Comparison of ENCODE assay signal across 8 cellular contexts in the genomic region with DNA sequence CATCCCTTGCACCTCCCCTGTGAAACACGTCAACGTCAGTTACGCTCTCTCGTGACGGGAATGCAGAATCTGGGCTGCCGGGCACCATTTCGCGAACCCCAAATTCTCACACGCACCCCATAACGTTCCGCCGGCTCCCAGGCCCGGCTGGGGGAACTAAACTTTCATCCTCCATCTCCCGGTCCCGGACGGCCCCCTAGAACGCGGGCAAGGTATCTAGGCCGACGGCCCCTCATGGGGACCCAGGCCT. TPM values are rescaled to one million over a fixed set of nuclear protein-coding genes. Genes with fewer than 3 reads are reported as not detected.
DNase-seq lines count a peak whose midpoint lies in the region; ATAC-seq, FAIRE-seq and TF ChIP-seq lines count a peak whose summit lies in the region.

No MANE protein-coding gene starts in this region.

- FAIRE-seq in urothelium cell line (lab: Jason Lieb, UNC), result no peak

- peaks cover 14% of the 10 kb centered on the region for H3K4me1 Mint-ChIP-seq in activated CD8-positive, alpha-beta T cell treated with anti-CD3 and anti-CD28 coated beads for 36 hours (ENCODE audit: low read depth)

- H3F3A ChIP-seq in GM23248 (ENCODE audit: insufficient read depth), result peaks cover 9% of the 10 kb centered on the region; the same call in 1 of the 2 replicates

- peak overlapping the region; percentile 96 for H2AFZ ChIP-seq in GM23248

- in situ Hi-C loops in GM23248 (cut with MboI), result loop anchor here (25.0 kb wide), 1 partner anchor 559 kb away; no protein-coding TSS in a partner anchor

- no peak for TF ChIP-seq POLR2A in heart left ventricle (IDR thresholded peaks at IDR 0.05)

- H3K4me2 ChIP-seq in GM23248 (ENCODE audit: unreplicated experiment), result peak overlapping the region; percentile 88

- DNase-seq in AG04449 (ENCODE audit: low read depth, low spot score) (no peak), GM23248 (no peak), heart left ventricle (no peak), sciatic nerve (ENCODE audit: low spot score) (no peak), urothelium cell line (ENCODE audit: low spot score) (no peak)
- DNase-seq in activated CD8-positive, alpha-beta T cell treated with anti-CD3 and anti-CD28 coated beads for 36 hours, result peak; percentile 53

- H3K36me3 Mint-ChIP-seq in activated CD8-positive, alpha-beta T cell treated with anti-CD3 and anti-CD28 coated beads for 36 hours (ENCODE audit: low read depth), result peaks cover 9% of the 10 kb centered on the region

- H3K36me3 ChIP-seq in GM23248 (ENCODE audit: low read depth) (0 out of 2 replicates have a peak, but pooled peaks cover 4% of the 10 kb centered on the region), heart left ventricle (peaks cover 0 to 14% (median 10%) of the 10 kb centered on the region in 9 donors)

- H3K79me2 ChIP-seq in GM23248 (ENCODE audit: insufficient read depth), result peaks cover 49% of the 10 kb centered on the region

- no peaks in the 10 kb centered on the region for H3K9me2 ChIP-seq in GM23248 (ENCODE audit: insufficient read depth)

- CTCF ChIA-PET in AG04449 (lab: Yijun Ruan, JAX), result interaction anchor here (1.0 to 1.4 kb wide), 3 partner anchors 158 to 561 kb away, joined by 3 to 9 read pairs (median 4); no protein-coding TSS in a partner anchor
- CTCF ChIA-PET in activated CD8-positive, alpha-beta T cell treated with anti-CD3 and anti-CD28 coated beads for 36 hours (lab: Charles Lee), result no interaction called here

- WGBS in GM23248 (ENCODE audit: low coverage in 1 of 2, low lambda C conversion rate in 2 of 2, missing lambda C conversion rate in 2 of 2), 2 experiments, result 0 to 5% methylated on average over 20 of the region's 20 CpGs
- WGBS in heart left ventricle, 4 donors, result 0 to 5% (median 0%) methylated on average over 10 to 20 of the region's 20 CpGs

- H3K4me1 ChIP-seq in GM23248 (ENCODE audit: insufficient read depth), result peaks cover 7% of the 10 kb centered on the region; the same call in 1 of the 2 replicates
- peaks cover 0 to 23% (median 13%) of the 10 kb centered on the region in 12 donors for H3K4me1 ChIP-seq in heart left ventricle

- H4K20me1 ChIP-seq in GM23248 (ENCODE audit: insufficient read depth), result no peaks in the 10 kb centered on the region

- H3K9ac ChIP-seq in GM23248, result peak overlapping the region; percentile 99

- H3K27me3 ChIP-seq in GM23248 (replicated peaks; ENCODE audit: insufficient read depth) (no peaks in the 10 kb centered on the region), heart left ventricle (no peaks in the 10 kb centered on the region)

- no peaks in the 10 kb centered on the region for H3K9me3 ChIP-seq in GM23248 (ENCODE audit: low read depth)
- no peaks in the 10 kb centered on the region for H3K9me3 ChIP-seq in heart left ventricle

- H3K4me3 ChIP-seq in AG04449 (ENCODE audit: low read depth, low read length) (peak overlapping the region; percentile 89), GM23248 (peak overlapping the region; percentile 97), heart left ventricle (peak overlapping the region; percentile 70 to 94 (median 82))

- H3K27ac Mint-ChIP-seq in activated CD8-positive, alpha-beta T cell treated with anti-CD3 and anti-CD28 coated beads for 36 hours, result peak overlapping the region; percentile 100

- intact Hi-C loops in activated CD8-positive, alpha-beta T cell treated with anti-CD3 and anti-CD28 coated beads for 36 hours (cut with micrococcal nuclease), result loop anchor here (10.0 kb wide), 1 partner anchor 224 kb away; no protein-coding TSS in a partner anchor
- intact Hi-C loops in heart left ventricle (cut with DNase I) (loop anchor here in 5 of 10 donors (5.0 to 10.0 kb wide), 4 partner anchors 71 to 226 kb away; a partner anchor contains a TSS), sciatic nerve (cut with DNase I) (no loop called here)

- H3K27ac ChIP-seq in GM23248 (peak overlapping the region; percentile 98), heart left ventricle (peak overlapping the region; percentile 95 to 99 (median 98))

- TF ChIP-seq CTCF in AG04449 (IDR thresholded peaks at IDR 0.05; ENCODE audit: insufficient read depth, low read length, missing control alignments), result no peak
- no peak for TF ChIP-seq CTCF in activated CD8-positive, alpha-beta T cell treated with anti-CD3 and anti-CD28 coated beads for 36 hours (IDR thresholded peaks at IDR 0.05)
- no peak for TF ChIP-seq CTCF in heart left ventricle (IDR thresholded peaks at IDR 0.05)

- POLR2A ChIA-PET in AG04449 (lab: Yijun Ruan, JAX), result no interaction called here
- POLR2A ChIA-PET in activated CD8-positive, alpha-beta T cell treated with anti-CD3 and anti-CD28 coated beads for 36 hours (lab: Charles Lee), result no interaction called here

- ATAC-seq in activated CD8-positive, alpha-beta T cell treated with anti-CD3 and anti-CD28 coated beads for 36 hours, result peak; percentile 1
- ATAC-seq in heart left ventricle (peak in 3 of 4 donors; percentile 0 to 10 (median 5)), sciatic nerve (peak; percentile 8), GM18873 (IDR thresholded peaks at IDR 0.05; ENCODE audit: low FRiP score, unreplicated experiment) (no peak), HG03565 (IDR thresholded peaks at IDR 0.05; ENCODE audit: unreplicated experiment) (no peak)

- H3K9me3 Mint-ChIP-seq in activated CD8-positive, alpha-beta T cell treated with anti-CD3 and anti-CD28 coated beads for 36 hours, result no peaks in the 10 kb centered on the region

- H3K27me3 Mint-ChIP-seq in activated CD8-positive, alpha-beta T cell treated with anti-CD3 and anti-CD28 coated beads for 36 hours, result no peaks in the 10 kb centered on the region

- peak overlapping the region; percentile 98 for H3K4me3 Mint-ChIP-seq in activated CD8-positive, alpha-beta T cell treated with anti-CD3 and anti-CD28 coated beads for 36 hours

RNA-seq across cellular contexts. Expression of a gene that starts 0.5 kb away (rescaled TPM):
- total RNA-seq in GM23248 (2014; rRNA removed; shearing (Covaris generic)), result 0.76 and 1.3 TPM in 2 replicates
- 2.2 and 2.9 TPM in 2 replicates for polyA plus RNA-seq in GM23248 (2016; fragmentation: Nextera tagmentation; extraction: Ambion mirVana)
- total RNA-seq in activated CD8-positive, alpha-beta T cell treated with anti-CD3 and anti-CD28 coated beads for 36 hours, result 1 to 10 TPM; 5.2 to 6.6 TPM
- total RNA-seq in heart left ventricle, result 10 to 100 TPM in 2 of 9 donors, 1 to 10 TPM in 7; 5.1 to 13.6 (median 9.1) TPM
- 1 to 10 TPM; 4.3 to 5.0 TPM for polyA plus RNA-seq in heart left ventricle
- total RNA-seq in sciatic nerve, result 23.0 TPM

RNA-seq across cellular contexts. Expression of a gene that starts 51.2 kb away (rescaled TPM):
- total RNA-seq in GM23248 (2014; rRNA removed; shearing (Covaris generic)), result 42.9 and 47.4 TPM in 2 replicates
- 9.1 and 11.6 TPM in 2 replicates for polyA plus RNA-seq in GM23248 (2016; fragmentation: Nextera tagmentation; extraction: Ambion mirVana)
- total RNA-seq in activated CD8-positive, alpha-beta T cell treated with anti-CD3 and anti-CD28 coated beads for 36 hours, result 10 to 100 TPM; 46.3 to 47.9 TPM
- total RNA-seq in heart left ventricle, result 10 to 100 TPM in 7 of 9 donors, 1 to 10 TPM in 2; 9.3 to 36.0 (median 17.5) TPM
- polyA plus RNA-seq in heart left ventricle, result 10 to 100 TPM; 10.9 to 14.4 TPM
- total RNA-seq in sciatic nerve, result 306 TPM

Comparison
In these comparisons a context has a peak if more than half of its experiments do, and no peak if none do; other contexts are left out.
1. ATAC-seq: peak in activated CD8-positive, alpha-beta T cell treated with anti-CD3 and anti-CD28 coated beads for 36 hours (single experiment), heart left ventricle (3 of 4) and sciatic nerve (single experiment); none in GM18873 (single experiment) and HG03565 (single experiment).
2. Peak in every context shown above with its lines, with median percentiles within 50 percentile points of each other: H3K4me3 ChIP-seq.